In the genomic region with DNA sequence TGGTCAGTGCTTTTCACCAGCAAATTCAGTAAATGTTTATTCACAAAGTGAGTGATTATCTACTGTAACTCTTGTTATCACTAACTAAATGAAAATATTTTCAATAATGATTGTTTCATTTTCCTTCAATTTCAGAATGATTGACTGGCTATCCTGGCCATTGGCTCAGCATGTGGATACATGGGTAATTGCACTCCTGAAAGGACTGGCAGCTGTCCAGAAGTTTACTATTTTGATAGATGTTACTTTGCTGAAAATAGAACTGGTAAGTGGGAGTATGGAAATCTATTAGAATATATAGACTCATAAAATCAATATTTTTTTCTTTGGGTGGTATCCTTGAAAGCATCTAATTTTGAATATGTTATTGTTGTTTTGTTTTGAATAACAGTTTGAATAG, we compare ENCODE assay signal across 32 cellular contexts.
"Had no signal": no experiment of that assay in that cellular context is flagged by ENCODE, and none has a peak within 500 bp of the region (broad histone marks: within the 10 kb centered on the region; RNA-seq: fewer than 3 reads in every experiment).

No MANE protein-coding gene starts in this region.

- H3K27me3 Mint-ChIP-seq: activated B cell treated with CpG ODN at 0.5 μM for 24 hours; activated CD4-positive, alpha-beta memory T cell treated with anti-CD3 and anti-CD28 coated beads for 36 hours; activated naive CD4-positive, alpha-beta T cell treated with anti-CD3 and anti-CD28 coated beads, Interleukin-2, amount 10 ng/mL, durations not matched to agents 7 days and 5 days; activated naive CD8-positive, alpha-beta T cell; activated naive CD8-positive, alpha-beta T cell treated with anti-CD3 and anti-CD28 coated beads, Interleukin-2, amount 50 U/mL, for 24 hours; brain had no signal

- H3K4me3 Mint-ChIP-seq: activated B cell treated with CpG ODN at 0.5 μM for 24 hours; activated CD4-positive, alpha-beta memory T cell treated with anti-CD3 and anti-CD28 coated beads for 36 hours; activated naive CD4-positive, alpha-beta T cell treated with anti-CD3 and anti-CD28 coated beads, Interleukin-2, amount 10 ng/mL, durations not matched to agents 7 days and 5 days; activated naive CD8-positive, alpha-beta T cell; activated naive CD8-positive, alpha-beta T cell treated with anti-CD3 and anti-CD28 coated beads, Interleukin-2, amount 50 U/mL, for 24 hours; brain had no signal

- H3K27ac Mint-ChIP-seq: activated B cell treated with CpG ODN at 0.5 μM for 24 hours; activated CD4-positive, alpha-beta memory T cell treated with anti-CD3 and anti-CD28 coated beads for 36 hours; activated naive CD4-positive, alpha-beta T cell treated with anti-CD3 and anti-CD28 coated beads, Interleukin-2, amount 10 ng/mL, durations not matched to agents 7 days and 5 days; activated naive CD8-positive, alpha-beta T cell; activated naive CD8-positive, alpha-beta T cell treated with anti-CD3 and anti-CD28 coated beads, Interleukin-2, amount 50 U/mL, for 24 hours; brain had no signal

- ATAC-seq: activated naive CD8-positive, alpha-beta T cell treated with anti-CD3 and anti-CD28 coated beads, Interleukin-2, amount 50 U/mL, for 24 hours; Panc1; SK-N-SH treated with all-trans-retinoic acid at 6 μM for 48 hours had no signal

- DNase-seq: activated B cell treated with CpG ODN at 0.5 μM for 24 hours; activated CD4-positive, alpha-beta memory T cell treated with anti-CD3 and anti-CD28 coated beads for 36 hours; activated CD4-positive, alpha-beta T cell treated with anti-CD3 and anti-CD28 coated beads for 4 hours; activated CD4-positive, alpha-beta T cell treated with anti-CD3 and anti-CD28 coated beads, Interleukin-2, amount 50 U/mL, for 1 hour; activated CD4-positive, CD25-positive, alpha-beta regulatory T cell treated with anti-CD3 and anti-CD28 coated beads, Interleukin-2, amount 50 U/mL, for 72 hours; activated CD8-positive, alpha-beta memory T cell treated with anti-CD3 and anti-CD28 coated beads, Interleukin-2, amount 50 U/mL, for 4 hours; activated effector memory CD4-positive, alpha-beta T cell treated with Interleukin-2 at 50 U/mL for 16 hours; activated naive CD4-positive, alpha-beta T cell treated with anti-CD3 and anti-CD28 coated beads, Interleukin-2, amount 10 ng/mL, durations not matched to agents 7 days and 5 days; activated naive CD8-positive, alpha-beta T cell treated with anti-CD3 and anti-CD28 coated beads, Interleukin-2, amount 50 U/mL, for 24 hours; activated T-cell treated with anti-CD3 and anti-CD28 coated beads, Interleukin-2, amount 50 U/mL, for 48 hours; anterior cingulate cortex; central memory CD4-positive, alpha-beta T cell; MM.1S; MV-4-11; NCI-H1092; NCI-H1417 treated with DMSO at 0.1 percent for 48 hours; NCI-H1930; NCI-H2081 treated with DMSO at 0.1 percent for 48 hours; NCI-H2171; NCI-H510A; NCI-H526; NCI-H748 treated with DMSO at 0.1 percent for 48 hours; SIG-M5; T-helper 1 cell; T-helper 2 cell; T-helper 9 cell had no signal

- H3K27ac ChIP-seq: KMS-11, VCaP had no signal

- H3K9me3 Mint-ChIP-seq: activated B cell treated with CpG ODN at 0.5 μM for 24 hours; activated CD4-positive, alpha-beta memory T cell treated with anti-CD3 and anti-CD28 coated beads for 36 hours; activated naive CD4-positive, alpha-beta T cell treated with anti-CD3 and anti-CD28 coated beads, Interleukin-2, amount 10 ng/mL, durations not matched to agents 7 days and 5 days; activated naive CD8-positive, alpha-beta T cell treated with anti-CD3 and anti-CD28 coated beads, Interleukin-2, amount 50 U/mL, for 24 hours; brain had no signal
